Comparison of ENCODE assay signal across 1 cellular context in genomic region chr17:63973930-63974593, GRCh38.
TF ChIP-seq lines count a peak whose summit lies in the region.

No MANE protein-coding gene starts in this region.

TF ChIP-seq in HEK293, 187 proteins besides CTCF, POLR2A, EP300 and RAD21:
- no peak for TF ChIP-seq SP7 (tag by site-specific recombination; IDR thresholded peaks at IDR 0.05)
- 0 out of 2 replicates have a peak, but pooled peaks have one; percentile 28 for TF ChIP-seq HIC1 (tag by site-specific recombination; IDR thresholded peaks at IDR 0.05)
- TF ChIP-seq ZNF23 (tag by site-specific recombination; IDR thresholded peaks at IDR 0.05; ENCODE audit: borderline replicate concordance), result no peak
- TF ChIP-seq SCRT2 (tag by site-specific recombination; IDR thresholded peaks at IDR 0.05), result peak; percentile 84
- TF ChIP-seq, protein P1, sequence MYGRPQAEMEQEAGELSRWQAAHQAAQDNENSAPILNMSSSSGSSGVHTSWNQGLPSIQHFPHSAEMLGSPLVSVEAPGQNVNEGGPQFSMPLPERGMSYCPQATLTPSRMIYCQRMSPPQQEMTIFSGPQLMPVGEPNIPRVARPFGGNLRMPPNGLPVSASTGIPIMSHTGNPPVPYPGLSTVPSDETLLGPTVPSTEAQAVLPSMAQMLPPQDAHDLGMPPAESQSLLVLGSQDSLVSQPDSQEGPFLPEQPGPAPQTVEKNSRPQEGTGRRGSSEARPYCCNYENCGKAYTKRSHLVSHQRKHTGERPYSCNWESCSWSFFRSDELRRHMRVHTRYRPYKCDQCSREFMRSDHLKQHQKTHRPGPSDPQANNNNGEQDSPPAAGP (tag by site-specific recombination; IDR thresholded peaks at IDR 0.05), result 0 out of 2 replicates have a peak, but pooled peaks have one; percentile 19
- TF ChIP-seq ZNF473 (tag by site-specific recombination; IDR thresholded peaks at IDR 0.05), result no peak
- TF ChIP-seq ZNF600 (tag by site-specific recombination; IDR thresholded peaks at IDR 0.05), result no peak
- peak; percentile 69 for TF ChIP-seq ZFHX2 (tag by site-specific recombination; conservative IDR thresholded peaks at IDR 0.05)
- peak; percentile 66; the same call in 1 of the 2 replicates for TF ChIP-seq EGR2 (tag by site-specific recombination; IDR thresholded peaks at IDR 0.05; ENCODE audit: low read depth)
- TF ChIP-seq ZNF311 (tag by site-specific recombination; IDR thresholded peaks at IDR 0.05; ENCODE audit: borderline replicate concordance), result no peak
- TF ChIP-seq ZNF391 (tag by site-specific recombination; IDR thresholded peaks at IDR 0.05; ENCODE audit: borderline replicate concordance, low read depth), result no peak
